8 cellular contexts compared by ENCODE assay signal in the genomic region with DNA sequence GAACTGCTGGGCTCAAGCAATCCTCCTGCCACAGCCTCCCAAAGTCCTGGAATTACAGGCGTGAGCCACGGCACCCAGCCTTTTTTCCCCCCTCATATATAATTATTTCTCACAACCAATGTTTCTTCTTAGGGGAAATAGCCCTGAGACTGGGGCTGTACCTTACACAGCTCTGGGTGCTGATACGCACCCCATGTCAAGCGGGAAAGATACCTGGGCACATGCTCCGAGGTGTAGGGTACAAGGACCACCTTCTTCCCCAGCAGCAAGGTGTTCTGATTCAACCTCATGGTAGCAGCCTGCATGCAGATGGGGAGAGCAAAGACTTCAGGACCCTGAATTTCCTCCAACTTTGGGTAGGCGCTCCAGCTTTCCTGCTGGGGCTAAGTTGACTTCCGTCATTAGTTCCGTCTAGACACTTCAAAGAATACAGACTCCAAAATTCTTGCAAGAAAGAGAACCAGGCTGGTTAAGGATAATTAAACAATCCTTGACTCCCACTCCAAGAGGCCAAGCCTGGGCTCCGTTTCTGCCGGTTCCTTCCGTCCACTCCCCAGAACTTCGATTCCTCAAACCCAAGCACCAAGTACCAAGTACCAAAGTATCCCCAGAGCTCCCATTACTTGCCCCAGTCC. TPM values are rescaled to one million over a fixed set of nuclear protein-coding genes. Genes with fewer than 3 reads are reported as not detected.
DNase-seq lines count a peak whose midpoint lies in the region; ATAC-seq, FAIRE-seq and TF ChIP-seq lines count a peak whose summit lies in the region.

No MANE protein-coding gene starts in this region.

- peak overlapping the region in 11 of 12 donors; percentile 47 to 85 (median 75) for H3K27ac ChIP-seq in heart left ventricle
- H3K27ac ChIP-seq in K562 (ENCODE audit: extremely low read depth, low read depth, low read length): peak overlapping the region; percentile 88
- H3K27ac ChIP-seq in lung (ENCODE audit: low read depth in 1 of 2, low read length in 1 of 2): peak overlapping the region; percentile 82 to 83
- no peak overlapping the region for H3K27ac ChIP-seq in urinary bladder (ENCODE audit: low read depth)

- TF ChIP-seq RAD21 in K562 (CRISPR knock-in tag; conservative IDR thresholded peaks at IDR 0.05 in 1 of 2, IDR thresholded peaks at IDR 0.05 in 1 of 2): no peak

- FAIRE-seq in K562 (lab: Jason Lieb, UNC): peak; percentile 44
- FAIRE-seq in urothelium cell line (lab: Jason Lieb, UNC): no peak

- ATAC-seq in heart left ventricle: no peak
- no peak for ATAC-seq in Right ventricle myocardium superior (ENCODE audit: poor library complexity)
- no peak; the same call in 2 of the 3 replicates for ATAC-seq in K562
- ATAC-seq in lung (ENCODE audit: insufficient read depth, low FRiP score): no peak

- TSS peak; percentile 78 for BruUV-seq in K562 (replicated peaks; lab: Mats Ljungman, UMichigan)

- peaks cover 31% of the 10 kb centered on the region for H3K79me2 ChIP-seq in K562 (ENCODE audit: control insufficient read depth, insufficient read depth, low read length)

- CTCF ChIA-PET in K562 (lab: Yijun Ruan, JAX; ENCODE audit: low intra/inter-chr PET ratio): interaction anchor here (2.2 kb wide), 1 partner anchor 31 kb away, joined by 9 read pairs; no protein-coding TSS in a partner anchor

- POLR2A ChIA-PET in K562 (lab: Yijun Ruan, JAX): interaction anchor here (0.6 to 1.5 kb wide), 3 partner anchors 11 to 181 kb away, joined by 3 read pairs; no protein-coding TSS in a partner anchor

- H3K9me3 ChIP-seq in heart left ventricle (no peaks in the 10 kb centered on the region), K562 (replicated peaks; ENCODE audit: control insufficient read depth, insufficient read depth, low read depth, low read length) (no peaks in the 10 kb centered on the region), lung (ENCODE audit: control insufficient read depth in 2 of 2, insufficient read depth in 1 of 2, low read length in 1 of 2) (no peaks in the 10 kb centered on the region)

- H2AFZ ChIP-seq in K562 (ENCODE audit: low read depth, low read length): peak overlapping the region; percentile 95

- TF ChIP-seq CTCF in heart left ventricle (IDR thresholded peaks at IDR 0.05) (no peak), K562 (IDR thresholded peaks at IDR 0.05 in 2 of 3, conservative IDR thresholded peaks at IDR 0.05 in 1 of 3; ENCODE audit: insufficient read depth in 2 of 3, low read depth in 1 of 3, low read length in 3 of 3) (no peak), lung (IDR thresholded peaks at IDR 0.05; ENCODE audit: control extremely low read depth, extremely low read depth) (no peak)

- no peaks in the 10 kb centered on the region for H3K9me1 ChIP-seq in K562 (ENCODE audit: control insufficient read depth, insufficient read depth, low read length)

- DNase-seq in heart left ventricle (no peak), Right ventricle myocardium superior (no peak), K562 (ENCODE audit: extremely low read depth in 1 of 4, low spot score in 3 of 4) (no peak), lung (ENCODE audit: low spot score) (no peak), dermis blood vessel endothelial cell (no peak), urothelium cell line (ENCODE audit: low spot score) (no peak), NOMO-1 treated with DMSO at 0.1 percent for 48 hours (lab: John Stamatoyannopoulos, UW; ENCODE audit: unreplicated experiment) (no peak)

- H3K27me3 ChIP-seq in heart left ventricle (no peaks in the 10 kb centered on the region), K562 (ENCODE audit: control insufficient read depth in 2 of 2, insufficient read depth in 2 of 2, low read length in 2 of 2) (no peaks in the 10 kb centered on the region), lung (ENCODE audit: control insufficient read depth, insufficient read depth) (no peaks in the 10 kb centered on the region)

- H3K4me3 ChIP-seq in heart left ventricle (peak overlapping the region; percentile 53 to 99 (median 84)), K562 (peak overlapping the region; percentile 90), lung (peak overlapping the region; percentile 97), urinary bladder (ENCODE audit: low read depth, low read length) (peak overlapping the region; percentile 71)

- no peak for TF ChIP-seq POLR2A in heart left ventricle (IDR thresholded peaks at IDR 0.05)
- no peak for TF ChIP-seq POLR2A in K562 (conservative IDR thresholded peaks at IDR 0.05)

- in situ Hi-C loops in K562 (cut with MboI): no loop called here

- peaks cover 0 to 46% (median 33%) of the 10 kb centered on the region in 9 donors for H3K36me3 ChIP-seq in heart left ventricle
- peaks cover 54% of the 10 kb centered on the region for H3K36me3 ChIP-seq in K562 (ENCODE audit: control insufficient read depth, insufficient read depth, low read length)
- H3K36me3 ChIP-seq in lung (ENCODE audit: control insufficient read depth in 2 of 2, insufficient read depth in 2 of 2, low read length in 2 of 2): peaks cover 6 to 33% of the 10 kb centered on the region in 2 donors
- no peaks in the 10 kb centered on the region for H3K36me3 ChIP-seq in urinary bladder (ENCODE audit: insufficient read depth)

- H3K4me2 ChIP-seq in K562 (ENCODE audit: insufficient read depth, low read length): peak overlapping the region; percentile 90

- WGBS in heart left ventricle, 4 donors: 37 to 40% (median 38%) methylated on average over 12 of the region's 12 CpGs
- WGBS in K562 (ENCODE audit: insufficient coverage, low coverage, missing lambda C conversion rate): 32% methylated on average over 12 of the region's 12 CpGs
- WGBS in lung, 2 donors: 36 to 39% methylated on average over 12 of the region's 12 CpGs
- WGBS in urinary bladder: 36% methylated on average over 12 of the region's 12 CpGs

- peaks cover 15% of the 10 kb centered on the region for H4K20me1 ChIP-seq in K562 (replicated peaks; ENCODE audit: control insufficient read depth, insufficient read depth, low read length)

- no peak for TF ChIP-seq EP300 in K562 (IDR thresholded peaks at IDR 0.05; ENCODE audit: low read length)

- intact Hi-C loops in heart left ventricle (cut with DNase I) (loop anchor here in 1 of 10 donors (1.0 kb wide), 1 partner anchor 27 kb away; a partner anchor contains a TSS), Right ventricle myocardium superior (cut with DNase I) (loop anchor here (2.0 kb wide), 1 partner anchor 33 kb away; no protein-coding TSS in a partner anchor), K562 (cut with micrococcal nuclease) (no loop called here)

- peaks cover 0 to 65% (median 19%) of the 10 kb centered on the region in 12 donors for H3K4me1 ChIP-seq in heart left ventricle
- peaks cover 12 to 20% of the 10 kb centered on the region in 2 experiments; a peak in 4 of 5 replicates for H3K4me1 ChIP-seq in K562 (replicated peaks in 1 of 2; ENCODE audit: control insufficient read depth in 2 of 2, insufficient read depth in 2 of 2, low read length in 2 of 2)
- peaks cover 3 to 11% of the 10 kb centered on the region in 2 donors for H3K4me1 ChIP-seq in lung (ENCODE audit: control insufficient read depth in 2 of 2, insufficient read depth in 2 of 2, low read length in 2 of 2)
- H3K4me1 ChIP-seq in urinary bladder (ENCODE audit: insufficient read depth): no peaks in the 10 kb centered on the region

- H3K9ac ChIP-seq in K562 (ENCODE audit: insufficient read depth in 1 of 2, low read depth in 2 of 2, low read length in 2 of 2): peak overlapping the region; percentile 95 to 98

RNA-seq across cellular contexts. Expression of a gene that starts 0.6 kb away (rescaled TPM):
- total RNA-seq in heart left ventricle: 10 to 100 TPM in 7 of 9 donors, 1 to 10 TPM in 2; 7.9 to 22.9 (median 17.1) TPM
- 10 to 100 TPM; 18.2 to 36.6 TPM for polyA plus RNA-seq in heart left ventricle
- total RNA-seq in Right ventricle myocardium superior: 18.6 TPM
- 145 and 300 TPM in 2 replicates for total RNA-seq in K562 (2011; cell fraction: chromatin; rRNA removed; ENCODE audit: low replicate concordance)
- total RNA-seq in K562 (2011; cell fraction: nucleolus; rRNA removed): 204 and 205 TPM in 2 replicates
- 164 and 167 TPM in 2 replicates for total RNA-seq in K562 (2011; cell fraction: nucleoplasm; rRNA removed)
- total RNA-seq in K562 (2014; rRNA removed): 28.8 and 31.9 TPM in 2 replicates
- 28.3 and 42.2 TPM in 2 replicates for total RNA-seq in K562 (2014; rRNA removed; fragmentation: Illumina TruSeq; extraction: Trizol)
- 39.4 and 40.8 TPM in 2 replicates for total RNA-seq in K562 (2015; rRNA removed; fragmentation: Illumina TruSeq; extraction: Trizol)
- 56.8 and 63.6 TPM in 2 replicates for total RNA-seq in K562 (2021)
- 42.4 and 52.0 TPM in 2 replicates for polyA plus RNA-seq in K562 (2011; rRNA removed)
- polyA plus RNA-seq in K562 (2011; cell fraction: cytosol; rRNA removed): 38.3 and 39.8 TPM in 2 replicates
- 305 and 323 TPM in 2 replicates for polyA plus RNA-seq in K562 (2011; cell fraction: nucleus; rRNA removed)
- polyA plus RNA-seq in K562 (2012): 49.7 and 52.4 TPM in 2 replicates
- polyA plus RNA-seq in K562 (2014; fragmentation: Illumina TruSeq; extraction: Trizol): 37.1 and 39.9 TPM in 2 replicates
- polyA plus RNA-seq in K562 (2014; fragmentation: Nextera tagmentation; extraction: Ambion mirVana): 1 to 10 TPM; 4.2 to 5.9 TPM
- 59.9 and 63.8 TPM in 2 replicates for polyA plus RNA-seq in K562 (2014; rRNA removed)
- 30.1 and 37.1 TPM in 2 replicates for polyA minus RNA-seq in K562 (2011; rRNA and poly(A)+ RNA removed)
- 9.9 and 11.5 TPM in 2 replicates for polyA minus RNA-seq in K562 (2011; cell fraction: cytosol; rRNA and poly(A)+ RNA removed)
- 60.3 and 89.4 TPM in 2 replicates for polyA minus RNA-seq in K562 (2011; cell fraction: nucleus; rRNA and poly(A)+ RNA removed)
- total RNA-seq in lung: 10 to 100 TPM; 27.1 to 47.4 TPM
- 10 to 100 TPM; 36.5 to 36.7 TPM for polyA plus RNA-seq in lung
- total RNA-seq in urinary bladder: 20.7 TPM
- 33.3 TPM for polyA plus RNA-seq in urinary bladder
- 29.9 and 37.6 TPM in 2 replicates for total RNA-seq in dermis blood vessel endothelial cell

RNA-seq across cellular contexts. Expression of a gene that starts 27.1 kb away (rescaled TPM):
- total RNA-seq in heart left ventricle: 10 to 100 TPM; 11.6 to 42.2 (median 19.2) TPM
- 10 to 100 TPM in 1 of 2 donors, 1 to 10 TPM in 1; 7.5 to 37.7 TPM for polyA plus RNA-seq in heart left ventricle
- total RNA-seq in Right ventricle myocardium superior: 13.7 TPM
- total RNA-seq in K562 (2011; cell fraction: chromatin; rRNA removed; ENCODE audit: low replicate concordance): 18.4 and 49.5 TPM in 2 replicates
- 26.0 and 28.6 TPM in 2 replicates for total RNA-seq in K562 (2011; cell fraction: nucleolus; rRNA removed)
- 29.0 and 37.5 TPM in 2 replicates for total RNA-seq in K562 (2011; cell fraction: nucleoplasm; rRNA removed)
- total RNA-seq in K562 (2014; rRNA removed): 35.5 and 51.8 TPM in 2 replicates
- total RNA-seq in K562 (2014; rRNA removed; fragmentation: Illumina TruSeq; extraction: Trizol): 23.8 and 30.5 TPM in 2 replicates
- 38.9 and 40.2 TPM in 2 replicates for total RNA-seq in K562 (2015; rRNA removed; fragmentation: Illumina TruSeq; extraction: Trizol)
- total RNA-seq in K562 (2021): 79.9 and 88.0 TPM in 2 replicates
- polyA plus RNA-seq in K562 (2011; rRNA removed): 36.9 and 45.6 TPM in 2 replicates
- 59.4 and 62.4 TPM in 2 replicates for polyA plus RNA-seq in K562 (2011; cell fraction: cytosol; rRNA removed)
- polyA plus RNA-seq in K562 (2011; cell fraction: nucleus; rRNA removed): 36.7 and 44.4 TPM in 2 replicates
- 42.9 and 66.5 TPM in 2 replicates for polyA plus RNA-seq in K562 (2012)
- 64.8 and 78.7 TPM in 2 replicates for polyA plus RNA-seq in K562 (2014; fragmentation: Illumina TruSeq; extraction: Trizol)
- polyA plus RNA-seq in K562 (2014; fragmentation: Nextera tagmentation; extraction: Ambion mirVana): 10 to 100 TPM; 11.4 to 20.6 TPM
- 44.9 and 50.1 TPM in 2 replicates for polyA plus RNA-seq in K562 (2014; rRNA removed)
- 29.5 and 44.1 TPM in 2 replicates for polyA minus RNA-seq in K562 (2011; rRNA and poly(A)+ RNA removed)
- 35.7 and 39.5 TPM in 2 replicates for polyA minus RNA-seq in K562 (2011; cell fraction: cytosol; rRNA and poly(A)+ RNA removed)
- 8.5 and 9.6 TPM in 2 replicates for polyA minus RNA-seq in K562 (2011; cell fraction: nucleus; rRNA and poly(A)+ RNA removed)
- 10 to 100 TPM; 18.3 to 58.2 TPM for total RNA-seq in lung
- polyA plus RNA-seq in lung: 10 to 100 TPM; 18.6 to 37.6 TPM
- total RNA-seq in urinary bladder: 8.5 TPM
- polyA plus RNA-seq in urinary bladder: 16.7 TPM
- total RNA-seq in dermis blood vessel endothelial cell: 10.4 and 22.5 TPM in 2 replicates

RNA-seq across cellular contexts. Expression of a gene that starts 38.5 kb away (rescaled TPM):
- total RNA-seq in heart left ventricle (1 to 10 TPM in 8 of 9 donors, under 1 TPM in 1; 0.76 to 3.6 (median 1.7) TPM), Right ventricle myocardium superior (4.1 TPM), K562 (2014; rRNA removed) (not detected in 2 replicates), K562 (2014; rRNA removed; fragmentation: Illumina TruSeq; extraction: Trizol) (not detected in 2 replicates), K562 (2015; rRNA removed; fragmentation: Illumina TruSeq; extraction: Trizol) (0.11 and 0.23 TPM in 2 replicates), K562 (2021) (0.27 TPM in 1 of 2 replicates, not detected in the other), lung (1 to 10 TPM; 5.9 to 7.3 TPM), urinary bladder (3.2 TPM), dermis blood vessel endothelial cell (0.17 and 0.37 TPM in 2 replicates)
- polyA plus RNA-seq in heart left ventricle (1 to 10 TPM in 1 of 2 donors, under 1 TPM in 1; 0.83 to 2.0 TPM), K562 (2011; rRNA removed) (0.03 and 0.21 TPM in 2 replicates), K562 (2014; fragmentation: Illumina TruSeq; extraction: Trizol) (0.04 and 0.12 TPM in 2 replicates), K562 (2014; fragmentation: Nextera tagmentation; extraction: Ambion mirVana) (under 1 TPM in 1 of 2 experiments, not detected in 1; 0.03 TPM), K562 (2014; rRNA removed) (not detected in 2 replicates), lung (1 to 10 TPM; 3.2 to 6.0 TPM), urinary bladder (6.7 TPM)
- not detected in 2 replicates for total RNA-seq in K562 (2011; cell fraction: chromatin; rRNA removed; ENCODE audit: low replicate concordance)
- not detected in 2 replicates for total RNA-seq in K562 (2011; cell fraction: nucleolus; rRNA removed)
- not detected in 2 replicates for total RNA-seq in K562 (2011; cell fraction: nucleoplasm; rRNA removed)
- polyA plus RNA-seq in K562 (2011; cell fraction: cytosol; rRNA removed): 0.22 TPM in 1 of 2 replicates, not detected in the other
- 0.07 and 0.18 TPM in 2 replicates for polyA plus RNA-seq in K562 (2011; cell fraction: nucleus; rRNA removed)
- polyA plus RNA-seq in K562 (2012): 0.19 and 0.22 TPM in 2 replicates
- 0.11 TPM in 1 of 2 replicates, not detected in the other for polyA minus RNA-seq in K562 (2011; rRNA and poly(A)+ RNA removed)
- polyA minus RNA-seq in K562 (2011; cell fraction: cytosol; rRNA and poly(A)+ RNA removed): not detected in 2 replicates
- not detected in 2 replicates for polyA minus RNA-seq in K562 (2011; cell fraction: nucleus; rRNA and poly(A)+ RNA removed)
